Comparison of ENCODE assay signal across 1 cellular context in the genomic region with DNA sequence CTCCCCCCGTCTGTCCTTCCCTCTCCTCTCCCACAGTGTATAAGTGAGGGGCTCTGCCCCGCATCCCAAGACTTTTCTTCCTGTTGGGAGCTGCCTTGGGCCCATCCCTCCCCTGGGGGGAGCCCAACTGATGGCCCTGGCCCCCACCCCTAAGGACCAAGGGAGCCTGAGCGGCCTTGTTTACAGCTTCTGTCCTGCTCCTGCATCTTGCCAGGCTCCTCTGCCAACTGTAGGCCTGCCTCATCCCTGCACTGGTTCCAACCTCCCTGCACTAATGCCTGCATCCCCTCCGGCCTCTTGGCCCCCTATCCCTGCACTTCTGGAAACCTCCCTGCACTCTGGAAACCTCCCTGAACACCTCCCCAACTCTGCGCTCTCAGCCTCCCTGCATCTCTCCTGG.
TF ChIP-seq lines count a peak whose summit lies in the region.

No MANE protein-coding gene starts in this region.

TF ChIP-seq in WTC11, 78 proteins besides CTCF, POLR2A, EP300 and RAD21 (continued from another document):
- TF ChIP-seq HMGXB4 (CRISPR knock-in tag; IDR thresholded peaks at IDR 0.05) (no peak), ZNF219 (CRISPR knock-in tag; IDR thresholded peaks at IDR 0.05; ENCODE audit: borderline replicate concordance) (no peak), ZNF396 (CRISPR knock-in tag; IDR thresholded peaks at IDR 0.05; ENCODE audit: borderline replicate concordance) (no peak), TEAD1 (CRISPR knock-in tag; IDR thresholded peaks at IDR 0.05) (no peak), SP1 (CRISPR knock-in tag; conservative IDR thresholded peaks at IDR 0.05) (no peak), ESRRA (CRISPR knock-in tag; IDR thresholded peaks at IDR 0.05; ENCODE audit: borderline replicate concordance) (no peak)
- TF ChIP-seq, protein P1, sequence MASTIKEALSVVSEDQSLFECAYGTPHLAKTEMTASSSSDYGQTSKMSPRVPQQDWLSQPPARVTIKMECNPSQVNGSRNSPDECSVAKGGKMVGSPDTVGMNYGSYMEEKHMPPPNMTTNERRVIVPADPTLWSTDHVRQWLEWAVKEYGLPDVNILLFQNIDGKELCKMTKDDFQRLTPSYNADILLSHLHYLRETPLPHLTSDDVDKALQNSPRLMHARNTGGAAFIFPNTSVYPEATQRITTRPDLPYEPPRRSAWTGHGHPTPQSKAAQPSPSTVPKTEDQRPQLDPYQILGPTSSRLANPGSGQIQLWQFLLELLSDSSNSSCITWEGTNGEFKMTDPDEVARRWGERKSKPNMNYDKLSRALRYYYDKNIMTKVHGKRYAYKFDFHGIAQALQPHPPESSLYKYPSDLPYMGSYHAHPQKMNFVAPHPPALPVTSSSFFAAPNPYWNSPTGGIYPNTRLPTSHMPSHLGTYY (CRISPR knock-in tag; IDR thresholded peaks at IDR 0.05), result no peak
TF ChIP-seq in WTC11: peak in this region for 0.
